In the genomic region with DNA sequence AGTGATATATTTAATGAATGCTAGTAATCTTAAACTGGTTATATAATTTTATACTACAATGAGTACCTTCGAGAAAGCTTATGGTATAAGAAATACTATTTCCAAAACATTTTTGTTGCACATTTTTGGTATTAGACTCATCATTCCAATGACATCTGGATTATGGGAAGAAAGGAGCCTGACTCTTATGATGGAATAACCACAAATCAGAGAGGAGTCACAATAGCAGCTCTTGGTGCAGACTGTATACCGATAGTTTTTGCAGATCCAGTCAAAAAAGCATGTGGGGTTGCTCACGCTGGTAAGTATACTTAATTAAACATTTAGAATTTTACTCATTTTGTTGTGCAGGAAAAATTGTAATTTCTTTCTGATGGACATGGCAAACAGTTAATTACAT, we compare ENCODE assay signal across 29 cellular contexts.
"Had no signal": no experiment of that assay in that cellular context is flagged by ENCODE, and none has a peak within 500 bp of the region (broad histone marks: within the 10 kb centered on the region; RNA-seq: fewer than 3 reads in every experiment).

No MANE protein-coding gene starts in this region.

- H3K9me3 Mint-ChIP-seq: naive B cell; nephron; neural progenitor cell; stimulated activated memory B cell treated with anti-CD40 and anti-IgM and Interleukin-4, amounts not matched to agents 10 μg/mL and 1 μg/mL and 100 μg/mL, for 72 hours; stimulated activated naive CD8-positive, alpha-beta T cell treated with anti-CD3 and anti-CD28 coated beads, Interleukin-15, Interleukin-2, amounts not matched to agents 100 ng/mL and 50 ng/mL, for 24 hours had no signal

- H3K27ac ChIP-seq: foreskin keratinocyte, gastroesophageal sphincter, heart left ventricle, left lung, neural progenitor cell, prostate gland, right atrium auricular region, sigmoid colon, skin epidermis, spleen, suprapubic skin, transverse colon, upper lobe of right lung, uterus had no signal

- H3K9ac ChIP-seq: neural progenitor cell had no signal

- H3K27ac Mint-ChIP-seq: mesothelial cell of epicardium; nephron; neural progenitor cell; stimulated activated memory B cell treated with anti-CD40 and anti-IgM and Interleukin-4, amounts not matched to agents 10 μg/mL and 1 μg/mL and 100 μg/mL, for 72 hours; stimulated activated naive CD8-positive, alpha-beta T cell treated with anti-CD3 and anti-CD28 coated beads, Interleukin-15, Interleukin-2, amounts not matched to agents 100 ng/mL and 50 ng/mL, for 24 hours had no signal

- H3K4me3 Mint-ChIP-seq: mesothelial cell of epicardium; nephron; neural progenitor cell; stimulated activated memory B cell treated with anti-CD40 and anti-IgM and Interleukin-4, amounts not matched to agents 10 μg/mL and 1 μg/mL and 100 μg/mL, for 72 hours; stimulated activated naive CD8-positive, alpha-beta T cell treated with anti-CD3 and anti-CD28 coated beads, Interleukin-15, Interleukin-2, amounts not matched to agents 100 ng/mL and 50 ng/mL, for 24 hours had no signal

- H3K27me3 ChIP-seq: dorsolateral prefrontal cortex, foreskin keratinocyte, gastroesophageal sphincter, heart left ventricle, left lung, right atrium auricular region, sigmoid colon, spleen, suprapubic skin, transverse colon, upper lobe of right lung, uterus had no signal

- H3K9me3 ChIP-seq: gastroesophageal sphincter, heart left ventricle, left lung, mucosa of descending colon, prostate gland, right atrium auricular region, sigmoid colon, spleen, suprapubic skin, transverse colon, upper lobe of right lung, uterus had no signal

- DNase-seq: cortex of kidney; dorsolateral prefrontal cortex; effector CD4-positive, alpha-beta T cell; foreskin keratinocyte; heart left ventricle; hippocampal formation; left cardiac atrium; left lung; mesenchymal stem cell; mucosa of descending colon; naive B cell; nucleus accumbens; sigmoid colon; spleen; stimulated activated CD4-positive, alpha-beta T cell treated with anti-CD3 and anti-CD28 coated beads, Interleukin-4, amount 100 ng/mL, for 4 hours; transverse colon; upper lobe of right lung; uterus had no signal

- FAIRE-seq: islet of Langerhans had no signal

- H3K36me3 ChIP-seq: neural progenitor cell, prostate gland, right atrium auricular region, upper lobe of right lung, uterus had no signal

- ATAC-seq: foreskin keratinocyte; gastroesophageal sphincter; heart left ventricle; left cardiac atrium; left lung; mucosa of descending colon; stimulated activated memory B cell treated with anti-CD40 and anti-IgM and Interleukin-4, amounts not matched to agents 10 μg/mL and 1 μg/mL and 100 μg/mL, for 72 hours; upper lobe of right lung had no signal

- H3K4me1 ChIP-seq: uterus had no signal

- H3K4me3 ChIP-seq: gastroesophageal sphincter, heart left ventricle, left lung, mucosa of descending colon, neural progenitor cell, prostate gland, right atrium auricular region, sigmoid colon, skin epidermis, spleen, suprapubic skin, transverse colon, upper lobe of right lung, uterus had no signal

- H3K27me3 Mint-ChIP-seq: naive B cell; stimulated activated memory B cell treated with anti-CD40 and anti-IgM and Interleukin-4, amounts not matched to agents 10 μg/mL and 1 μg/mL and 100 μg/mL, for 72 hours had no signal

- H2AFZ ChIP-seq: neural progenitor cell had no signal

- H3K36me3 Mint-ChIP-seq: mesothelial cell of epicardium, neural progenitor cell had no signal

- H3K4me2 ChIP-seq: neural progenitor cell had no signal
